ENCODE assay signal across 21 cellular contexts in genomic region chr15:87368511-87368910, GRCh38.
DNase-seq lines count a peak whose midpoint lies in the region; TF ChIP-seq lines count a peak whose summit lies in the region.
"Had no signal": no experiment of that assay in that cellular context is flagged by ENCODE, and none has a peak within 500 bp of the region (broad histone marks: within the 10 kb centered on the region; RNA-seq: fewer than 3 reads in every experiment).

No MANE protein-coding gene starts in this region.

- no peak overlapping the region for H3K23ac ChIP-seq in neuronal stem cell (ENCODE audit: low read depth, low read length, poor library complexity)

- no peak overlapping the region for H4K8ac ChIP-seq in neuronal stem cell (ENCODE audit: low read depth, low read length)

- TF ChIP-seq CTCF in epithelial cell of esophagus (IDR thresholded peaks at IDR 0.05; ENCODE audit: insufficient read depth, low read depth, low read length, missing control alignments): no peak
- no peak for TF ChIP-seq CTCF in spleen (IDR thresholded peaks at IDR 0.05 in 8 of 11, conservative IDR thresholded peaks at IDR 0.05 in 3 of 11)

- no peak overlapping the region for H2BK15ac ChIP-seq in neuronal stem cell (ENCODE audit: low read length)

- no peak overlapping the region for H3K14ac ChIP-seq in neuronal stem cell (ENCODE audit: low read length)

- no peak overlapping the region for H2BK120ac ChIP-seq in neuronal stem cell (ENCODE audit: low read depth, low read length)

- peak overlapping the region; percentile 32 for H3K18ac ChIP-seq in neuronal stem cell (ENCODE audit: low read length)

- H3K36me3 ChIP-seq in neuronal stem cell (replicated peaks in 1 of 2; ENCODE audit: control insufficient read depth in 2 of 2, insufficient read depth in 2 of 2, low read length in 2 of 2) (no peaks in the 10 kb centered on the region), spleen (no peaks in the 10 kb centered on the region)
- H3K36me3 ChIP-seq: ascending aorta, esophagus muscularis mucosa, vagina had no signal

- H3K4me3 ChIP-seq in epithelial cell of esophagus (ENCODE audit: low read length) (no peak overlapping the region), neuronal stem cell (ENCODE audit: low read length in 2 of 2) (peak overlapping the region in 1 of 2 donors; percentile 57), spleen (no peak overlapping the region)
- H3K4me3 ChIP-seq: ascending aorta, esophagus muscularis mucosa, vagina had no signal

- no peaks in the 10 kb centered on the region for H3K79me1 ChIP-seq in neuronal stem cell (ENCODE audit: low read depth, low read length)

- H2BK5ac ChIP-seq in neuronal stem cell (ENCODE audit: low read length): no peak overlapping the region

- no peak overlapping the region for H3K4me2 ChIP-seq in neuronal stem cell (ENCODE audit: insufficient read depth, low read length, poor library complexity, severe bottlenecking)

- H3K4me1 ChIP-seq in neuronal stem cell (ENCODE audit: control insufficient read depth in 2 of 2, insufficient read depth in 1 of 2, low read depth in 1 of 2, low read length in 2 of 2) (peaks cover 0 to 3% of the 10 kb centered on the region in 2 donors), spleen (no peaks in the 10 kb centered on the region)
- H3K4me1 ChIP-seq: ascending aorta, esophagus muscularis mucosa, vagina had no signal

- peaks cover 0 to 3% of the 10 kb centered on the region in 2 donors for H3K9me3 ChIP-seq in neuronal stem cell (replicated peaks in 1 of 2; ENCODE audit: control insufficient read depth in 2 of 2, insufficient read depth in 1 of 2, low read depth in 1 of 2, low read length in 2 of 2)
- H3K9me3 ChIP-seq in spleen: peaks cover 0 to 30% (median 9%) of the 10 kb centered on the region in 8 donors
- H3K9me3 ChIP-seq: ascending aorta, esophagus muscularis mucosa, vagina had no signal

- peak overlapping the region; percentile 60 for H3K9ac ChIP-seq in neuronal stem cell (ENCODE audit: low read depth, low read length, poor library complexity)

- H2AFZ ChIP-seq in neuronal stem cell (ENCODE audit: low read length): no peak overlapping the region

- peak; percentile 13 for DNase-seq in ELR (ENCODE audit: low read depth)
- DNase-seq in RPMI7951 (ENCODE audit: low read depth): peak; percentile 77
- DNase-seq in epithelial cell of esophagus (ENCODE audit: low read depth): peak; percentile 66
- DNase-seq in neuronal stem cell (ENCODE audit: low spot score): no peak
- DNase-seq in activated effector memory CD4-positive, alpha-beta T cell treated with anti-CD3 and anti-CD28 coated beads, Interleukin-2, amount 50 U/mL, for 16 hours: no peak
- no peak for DNase-seq in NK-92 treated with Interleukin-12 subunit alpha and Interleukin-12 subunit beta, amount 100 ng/mL, for 24 hours (lab: John Stamatoyannopoulos, UW)
- DNase-seq in middle frontal gyrus (ENCODE audit: extremely low spot score, low spot score): no peak
- DNase-seq in spleen: no peak
- DNase-seq: activated CD4-positive, alpha-beta T cell treated with anti-CD3 and anti-CD28 coated beads, Interleukin-2, amount 50 U/mL, for 1 hour; effector CD8-positive, alpha-beta T cell; H7; left colon; MV-4-11; NCI-H1694; NCI-H2171 treated with DMSO at 0.1 percent for 48 hours; NCI-H748 treated with DMSO at 0.1 percent for 48 hours; nephron progenitor cell had no signal

- H3K27me3 ChIP-seq in neuronal stem cell (ENCODE audit: control insufficient read depth in 3 of 3, insufficient read depth in 3 of 3, low read depth in 1 of 3, low read length in 3 of 3) (no peaks in the 10 kb centered on the region), spleen (replicated peaks in 1 of 7) (no peaks in the 10 kb centered on the region)
- H3K27me3 ChIP-seq: ascending aorta, esophagus muscularis mucosa, vagina had no signal

- no peak overlapping the region for H2BK12ac ChIP-seq in neuronal stem cell (ENCODE audit: low read length)

- no peak overlapping the region for H2AK5ac ChIP-seq in neuronal stem cell (ENCODE audit: low read depth, low read length)

- no CpG with 5 or more reads among the region's 2 CpGs for WGBS in neuronal stem cell (ENCODE audit: extremely low coverage in 2 of 2, insufficient read length in 2 of 2, insufficient replicate concordance in 1 of 2), 2 donors
- 50 to 83% (median 67%) methylated on average over 2 of the region's 2 CpGs for WGBS in spleen, 5 donors

- no peak for TF ChIP-seq POLR2A in spleen (IDR thresholded peaks at IDR 0.05)

- no peak overlapping the region for H4K91ac ChIP-seq in neuronal stem cell (ENCODE audit: low read depth, low read length, poor library complexity)

- intact Hi-C loops in spleen (cut with DNase I; ENCODE audit: low total_unique reads): no loop called here

- no peak overlapping the region for H3K27ac ChIP-seq in neuronal stem cell (replicated peaks; ENCODE audit: low read length)
- H3K27ac ChIP-seq in spleen: no peak overlapping the region
- H3K27ac ChIP-seq: ascending aorta, esophagus muscularis mucosa, vagina, VCaP had no signal

- no peak overlapping the region for H3K4ac ChIP-seq in neuronal stem cell (ENCODE audit: low read length)

Comparison
In these comparisons a context has a peak if more than half of its experiments do, and no peak if none do; other contexts are left out.
1. DNase-seq: peak in ELR (single experiment), RPMI7951 (single experiment) and epithelial cell of esophagus (single experiment); none in neuronal stem cell (single experiment), activated effector memory CD4-positive, alpha-beta T cell treated with anti-CD3 and anti-CD28 coated beads, Interleukin-2, amount 50 U/mL, for 16 hours (single experiment), NK-92 treated with Interleukin-12 subunit alpha and Interleukin-12 subunit beta, amount 100 ng/mL, for 24 hours (single experiment), middle frontal gyrus (single experiment) and spleen (single experiment).